ENCODE assay signal across 8 cellular contexts in the genomic region with DNA sequence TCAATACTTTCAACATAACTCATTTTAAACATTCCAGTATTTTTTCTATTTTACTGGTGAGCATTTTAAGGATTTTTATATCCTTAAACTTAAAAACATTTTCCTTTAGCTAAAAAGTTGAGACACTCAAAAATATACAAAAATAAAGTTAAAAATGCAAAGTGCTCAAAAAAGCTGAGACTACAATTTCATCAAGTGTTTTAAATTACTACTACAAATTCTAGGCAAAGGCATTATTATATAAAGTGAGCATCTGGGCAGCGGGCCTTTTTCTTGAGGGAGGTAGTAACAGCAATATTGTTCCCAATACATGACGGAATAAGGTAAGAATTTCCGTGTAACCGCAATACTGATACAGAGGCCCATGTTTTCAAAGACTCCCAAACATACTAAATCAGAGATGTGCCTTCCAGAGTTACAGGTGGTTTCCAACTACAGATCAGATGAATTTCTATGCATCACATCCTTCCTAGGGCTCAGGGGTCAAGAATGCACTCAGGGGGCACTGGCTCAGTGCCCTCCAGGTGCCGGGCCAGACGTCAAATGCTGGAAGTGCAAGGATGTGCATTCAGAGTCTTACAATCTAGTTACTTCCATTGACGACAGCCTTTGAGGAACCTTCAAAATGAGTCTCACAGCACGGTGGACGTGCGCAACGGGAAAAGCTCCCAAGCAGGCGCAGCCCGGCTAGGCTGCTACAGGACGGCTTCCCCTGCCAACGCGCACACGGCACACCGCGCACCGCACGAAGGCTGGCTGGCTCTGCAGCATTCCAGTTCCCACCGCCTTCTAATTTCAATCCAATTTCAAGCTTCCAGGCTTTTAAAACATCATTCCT.
DNase-seq lines count a peak whose midpoint lies in the region; ATAC-seq and TF ChIP-seq lines count a peak whose summit lies in the region.

No MANE protein-coding gene starts in this region.

- no peak for TF ChIP-seq CTCF in coronary artery (IDR thresholded peaks at IDR 0.05)

- DNase-seq in CD1c-positive myeloid dendritic cell (ENCODE audit: extremely low spot score) (peak; percentile 68), UCSD-AML1 (lab: John Stamatoyannopoulos, UW; ENCODE audit: unreplicated experiment) (peak; percentile 59), coronary artery (ENCODE audit: low spot score) (no peak), left kidney (ENCODE audit: low read depth, low spot score) (peak; percentile 75), DMS153 treated with DMSO at 0.1 percent for 48 hours (lab: John Stamatoyannopoulos, UW; ENCODE audit: unreplicated experiment) (no peak)
- DNase-seq in stimulated activated CD4-positive, alpha-beta T cell treated with anti-CD3 and anti-CD28 coated beads, Interleukin-4, amount 100 ng/mL, for 24 hours, result peak; percentile 35

- H3K36me3 ChIP-seq in KOPT-K1 (ENCODE audit: insufficient read depth, low read length), result peaks cover 20% of the 10 kb centered on the region

- H3K9me3 ChIP-seq in KOPT-K1 (ENCODE audit: insufficient read depth, low read length, poor library complexity, severe bottlenecking), result no peaks in the 10 kb centered on the region

- peak overlapping the region; percentile 65 for H3K27ac ChIP-seq in KOPT-K1 (ENCODE audit: low read depth, low read length, poor library complexity, severe bottlenecking)
- peak overlapping the region; percentile 93 to 99 for H3K27ac ChIP-seq in coronary artery

- ATAC-seq in GM19395 (IDR thresholded peaks at IDR 0.05; ENCODE audit: unreplicated experiment), result peak; percentile 37

- H3K4me3 ChIP-seq in coronary artery, result peak overlapping the region; percentile 86

Comparison
In these comparisons a context has a peak if more than half of its experiments do, and no peak if none do; other contexts are left out.
1. DNase-seq: peak in CD1c-positive myeloid dendritic cell (single experiment), UCSD-AML1 (single experiment), left kidney (single experiment) and stimulated activated CD4-positive, alpha-beta T cell treated with anti-CD3 and anti-CD28 coated beads, Interleukin-4, amount 100 ng/mL, for 24 hours (single experiment); none in coronary artery (single experiment) and DMS153 treated with DMSO at 0.1 percent for 48 hours (single experiment).